In the genomic region with DNA sequence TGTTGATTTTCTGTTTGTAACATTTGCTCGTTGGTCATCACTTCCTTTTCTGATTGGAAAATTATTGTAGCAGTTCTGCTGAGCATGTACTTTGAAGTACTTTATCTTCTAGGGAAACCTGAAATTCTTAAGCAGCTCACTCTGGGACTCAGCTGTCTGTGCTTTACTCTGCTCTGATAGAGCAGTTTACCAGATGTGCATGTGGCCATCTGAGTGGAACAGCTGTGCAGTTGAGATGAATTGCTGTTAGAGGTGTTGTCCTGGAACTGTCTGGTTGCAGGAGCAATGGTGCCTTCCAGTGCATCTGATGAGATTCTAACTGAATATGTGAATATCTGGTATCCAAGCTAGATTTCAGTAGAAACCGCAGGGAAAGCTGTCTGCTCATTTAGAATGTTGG, we compare ENCODE assay signal across 23 cellular contexts. TPM values are rescaled to one million over a fixed set of nuclear protein-coding genes. Genes with fewer than 3 reads are reported as not detected.
DNase-seq lines count a peak whose midpoint lies in the region; ATAC-seq, FAIRE-seq and TF ChIP-seq lines count a peak whose summit lies in the region.
"Had no signal": no experiment of that assay in that cellular context is flagged by ENCODE, and none has a peak within 500 bp of the region (broad histone marks: within the 10 kb centered on the region; RNA-seq: fewer than 3 reads in every experiment).

No MANE protein-coding gene starts in this region.

- no peak overlapping the region for H3K9ac ChIP-seq in K562 (ENCODE audit: insufficient read depth in 1 of 2, low read depth in 2 of 2, low read length in 2 of 2)

- H3K27ac ChIP-seq in K562 (ENCODE audit: extremely low read depth, low read depth, low read length) = no peak overlapping the region
- no peak overlapping the region for H3K27ac ChIP-seq in CD8-positive, alpha-beta memory T cell (ENCODE audit: low read depth, low read length)

- no peaks in the 10 kb centered on the region for H3K9me1 ChIP-seq in K562 (ENCODE audit: control insufficient read depth, insufficient read depth, low read length)

- H3K4me3 Mint-ChIP-seq in activated CD4-positive, alpha-beta memory T cell treated with anti-CD3 and anti-CD28 coated beads, Interleukin-2, amount 10 ng/mL, durations not matched to agents 7 days and 5 days = no peak overlapping the region
- H3K4me3 Mint-ChIP-seq in activated CD4-positive, alpha-beta memory T cell treated with anti-CD3 and anti-CD28 coated beads for 36 hours = no peak overlapping the region
- H3K4me3 Mint-ChIP-seq in natural killer cell treated with Interleukin-12 subunit alpha and Interleukin-12 subunit beta and Interleukin-15 and Interleukin-18, amount 100 ng/mL, for 72 hours = no peak overlapping the region
- H3K4me3 Mint-ChIP-seq in natural killer cell = no peak overlapping the region
- H3K4me3 Mint-ChIP-seq in stimulated activated effector memory CD8-positive, alpha-beta T cell treated with anti-CD3 and anti-CD28 coated beads, Interleukin-12 subunit alpha, Interleukin-12 subunit beta, amount 100 ng/mL, for 72 hours = no peak overlapping the region
- H3K4me3 Mint-ChIP-seq in CD8-positive, alpha-beta memory T cell = no peak overlapping the region

- peak overlapping the region; percentile 26 for H3K27ac Mint-ChIP-seq in activated CD4-positive, alpha-beta memory T cell treated with anti-CD3 and anti-CD28 coated beads, Interleukin-2, amount 10 ng/mL, durations not matched to agents 7 days and 5 days
- H3K27ac Mint-ChIP-seq in activated CD4-positive, alpha-beta memory T cell treated with anti-CD3 and anti-CD28 coated beads for 36 hours = no peak overlapping the region
- peak overlapping the region; percentile 16 to 59 for H3K27ac Mint-ChIP-seq in natural killer cell treated with Interleukin-12 subunit alpha and Interleukin-12 subunit beta and Interleukin-15 and Interleukin-18, amount 100 ng/mL, for 72 hours
- peak overlapping the region in 1 of 2 donors; percentile 48 for H3K27ac Mint-ChIP-seq in natural killer cell
- H3K27ac Mint-ChIP-seq in stimulated activated effector memory CD8-positive, alpha-beta T cell treated with anti-CD3 and anti-CD28 coated beads, Interleukin-12 subunit alpha, Interleukin-12 subunit beta, amount 100 ng/mL, for 72 hours = peak overlapping the region; percentile 43
- H3K27ac Mint-ChIP-seq in CD8-positive, alpha-beta memory T cell = peak overlapping the region in 4 of 8 donors; percentile 27 to 57 (median 42)

- no peak for TF ChIP-seq RAD21 in K562 (CRISPR knock-in tag; conservative IDR thresholded peaks at IDR 0.05 in 1 of 2, IDR thresholded peaks at IDR 0.05 in 1 of 2)

- H3K27me3 Mint-ChIP-seq in activated CD4-positive, alpha-beta memory T cell treated with anti-CD3 and anti-CD28 coated beads, Interleukin-2, amount 10 ng/mL, durations not matched to agents 7 days and 5 days = no peaks in the 10 kb centered on the region
- no peaks in the 10 kb centered on the region for H3K27me3 Mint-ChIP-seq in activated CD4-positive, alpha-beta memory T cell treated with anti-CD3 and anti-CD28 coated beads for 36 hours
- H3K27me3 Mint-ChIP-seq in natural killer cell treated with Interleukin-12 subunit alpha and Interleukin-12 subunit beta and Interleukin-15 and Interleukin-18, amount 100 ng/mL, for 72 hours = no peaks in the 10 kb centered on the region
- H3K27me3 Mint-ChIP-seq in natural killer cell (ENCODE audit: low read depth in 2 of 2) = no peaks in the 10 kb centered on the region
- H3K27me3 Mint-ChIP-seq in CD8-positive, alpha-beta memory T cell = no peaks in the 10 kb centered on the region

- intact Hi-C loops in activated CD4-positive, alpha-beta memory T cell treated with anti-CD3 and anti-CD28 coated beads for 36 hours (cut with micrococcal nuclease) = no loop called here
- intact Hi-C loops in natural killer cell (cut with micrococcal nuclease) = no loop called here
- intact Hi-C loops in K562 (cut with micrococcal nuclease) = no loop called here

- no peak for DNase-seq in activated CD4-positive, alpha-beta memory T cell treated with anti-CD3 and anti-CD28 coated beads, Interleukin-2, amount 10 ng/mL, durations not matched to agents 7 days and 5 days
- DNase-seq in activated CD4-positive, alpha-beta memory T cell treated with anti-CD3 and anti-CD28 coated beads for 36 hours = no peak
- no peak for DNase-seq in natural killer cell treated with Interleukin-12 subunit alpha and Interleukin-12 subunit beta and Interleukin-15 and Interleukin-18, amount 100 ng/mL, for 72 hours (ENCODE audit: low spot score)
- DNase-seq in natural killer cell = no peak
- DNase-seq in K562 (ENCODE audit: extremely low read depth in 1 of 4, low spot score in 3 of 4) = peak in 1 of 4 experiments; percentile 22
- no peak for DNase-seq in stimulated activated effector memory CD8-positive, alpha-beta T cell treated with anti-CD3 and anti-CD28 coated beads, Interleukin-12 subunit alpha, Interleukin-12 subunit beta, amount 100 ng/mL, for 72 hours (ENCODE audit: low spot score in 2 of 2)
- DNase-seq in CD8-positive, alpha-beta memory T cell = no peak
- no peak for DNase-seq in NCI-H345 treated with DMSO at 0.1 percent for 48 hours (lab: John Stamatoyannopoulos, UW; ENCODE audit: unreplicated experiment)
- DNase-seq: 8988T, AML-193, C1 segment of cervical spinal cord, EL, GF-D8, KBM-7, MM.1S, NCI-H1048, NCI-H1417 treated with DMSO at 0.1 percent for 48 hours, NCI-H187, NCI-H446 treated with DMSO at 0.1 percent for 48 hours, NCI-H526 treated with DMSO at 0.1 percent for 48 hours, PC-3, SHP77 had no signal

- 69% methylated on average over 2 of the region's 2 CpGs for WGBS in K562 (ENCODE audit: insufficient coverage, low coverage, missing lambda C conversion rate)

- TF ChIP-seq CTCF in natural killer cell (IDR thresholded peaks at IDR 0.05) = no peak
- TF ChIP-seq CTCF in K562 (IDR thresholded peaks at IDR 0.05 in 2 of 3, conservative IDR thresholded peaks at IDR 0.05 in 1 of 3; ENCODE audit: insufficient read depth in 2 of 3, low read depth in 1 of 3, low read length in 3 of 3) = no peak

- ATAC-seq in natural killer cell treated with Interleukin-12 subunit alpha and Interleukin-12 subunit beta and Interleukin-15 and Interleukin-18, amount 100 ng/mL, for 72 hours = no peak
- ATAC-seq in natural killer cell (no peak), K562 (no peak; the same call in 2 of the 3 replicates)
- ATAC-seq in stimulated activated effector memory CD8-positive, alpha-beta T cell treated with anti-CD3 and anti-CD28 coated beads, Interleukin-12 subunit alpha, Interleukin-12 subunit beta, amount 100 ng/mL, for 72 hours = no peak
- ATAC-seq: PC-3 had no signal

- CTCF ChIA-PET in activated CD4-positive, alpha-beta memory T cell treated with anti-CD3 and anti-CD28 coated beads, Interleukin-2, amount 10 ng/mL, durations not matched to agents 7 days and 5 days (lab: Charles Lee) = no interaction called here
- CTCF ChIA-PET in activated CD4-positive, alpha-beta memory T cell treated with anti-CD3 and anti-CD28 coated beads for 36 hours (lab: Charles Lee) = interaction anchor here (0.7 to 0.9 kb wide), 2 partner anchors 10 to 24 kb away, joined by 3 read pairs; no protein-coding TSS in a partner anchor
- CTCF ChIA-PET in K562 (lab: Yijun Ruan, JAX; ENCODE audit: low intra/inter-chr PET ratio) = no interaction called here
- CTCF ChIA-PET in CD8-positive, alpha-beta memory T cell (lab: Charles Lee) = interaction anchor here (1.0 kb wide), 1 partner anchor 11 kb away, joined by 3 read pairs; no protein-coding TSS in a partner anchor

- no peaks in the 10 kb centered on the region for H3K9me3 Mint-ChIP-seq in activated CD4-positive, alpha-beta memory T cell treated with anti-CD3 and anti-CD28 coated beads, Interleukin-2, amount 10 ng/mL, durations not matched to agents 7 days and 5 days
- H3K9me3 Mint-ChIP-seq in activated CD4-positive, alpha-beta memory T cell treated with anti-CD3 and anti-CD28 coated beads for 36 hours = no peaks in the 10 kb centered on the region
- H3K9me3 Mint-ChIP-seq in natural killer cell treated with Interleukin-12 subunit alpha and Interleukin-12 subunit beta and Interleukin-15 and Interleukin-18, amount 100 ng/mL, for 72 hours = no peaks in the 10 kb centered on the region
- no peaks in the 10 kb centered on the region for H3K9me3 Mint-ChIP-seq in natural killer cell
- no peaks in the 10 kb centered on the region for H3K9me3 Mint-ChIP-seq in stimulated activated effector memory CD8-positive, alpha-beta T cell treated with anti-CD3 and anti-CD28 coated beads, Interleukin-12 subunit alpha, Interleukin-12 subunit beta, amount 100 ng/mL, for 72 hours
- no peaks in the 10 kb centered on the region for H3K9me3 Mint-ChIP-seq in CD8-positive, alpha-beta memory T cell

- peaks cover 30% of the 10 kb centered on the region for H3K4me1 Mint-ChIP-seq in activated CD4-positive, alpha-beta memory T cell treated with anti-CD3 and anti-CD28 coated beads, Interleukin-2, amount 10 ng/mL, durations not matched to agents 7 days and 5 days
- H3K4me1 Mint-ChIP-seq in activated CD4-positive, alpha-beta memory T cell treated with anti-CD3 and anti-CD28 coated beads for 36 hours (ENCODE audit: low read depth) = peaks cover 41% of the 10 kb centered on the region
- H3K4me1 Mint-ChIP-seq in natural killer cell treated with Interleukin-12 subunit alpha and Interleukin-12 subunit beta and Interleukin-15 and Interleukin-18, amount 100 ng/mL, for 72 hours (ENCODE audit: low read depth in 2 of 2) = peaks cover 19 to 38% of the 10 kb centered on the region in 2 donors
- H3K4me1 Mint-ChIP-seq in natural killer cell = peaks cover 26 to 33% of the 10 kb centered on the region in 2 donors
- peaks cover 41% of the 10 kb centered on the region for H3K4me1 Mint-ChIP-seq in stimulated activated effector memory CD8-positive, alpha-beta T cell treated with anti-CD3 and anti-CD28 coated beads, Interleukin-12 subunit alpha, Interleukin-12 subunit beta, amount 100 ng/mL, for 72 hours
- peaks cover 36 to 51% (median 49%) of the 10 kb centered on the region in 3 donors for H3K4me1 Mint-ChIP-seq in CD8-positive, alpha-beta memory T cell

- POLR2A ChIA-PET in activated CD4-positive, alpha-beta memory T cell treated with anti-CD3 and anti-CD28 coated beads, Interleukin-2, amount 10 ng/mL, durations not matched to agents 7 days and 5 days (lab: Charles Lee) = interaction anchor here (0.8 to 1.8 kb wide), 3 partner anchors 9 to 96 kb away, joined by 3 to 7 read pairs (median 4); no protein-coding TSS in a partner anchor
- POLR2A ChIA-PET in activated CD4-positive, alpha-beta memory T cell treated with anti-CD3 and anti-CD28 coated beads for 36 hours (lab: Charles Lee) = interaction anchor here (1.3 kb wide), 1 partner anchor 10 kb away, joined by 4 read pairs; no protein-coding TSS in a partner anchor
- POLR2A ChIA-PET in K562 (lab: Yijun Ruan, JAX) = interaction anchor here (0.6 to 1.8 kb wide), 3 partner anchors 9 to 68 kb away, joined by 3 to 5 read pairs (median 3); no protein-coding TSS in a partner anchor
- POLR2A ChIA-PET in CD8-positive, alpha-beta memory T cell (lab: Charles Lee) = no interaction called here

- TF ChIP-seq EP300 in K562 (IDR thresholded peaks at IDR 0.05; ENCODE audit: low read length) = no peak

- H3K9me3 ChIP-seq in K562 (replicated peaks; ENCODE audit: control insufficient read depth, insufficient read depth, low read depth, low read length) = no peaks in the 10 kb centered on the region
- no peaks in the 10 kb centered on the region for H3K9me3 ChIP-seq in CD8-positive, alpha-beta memory T cell (ENCODE audit: low read length)

- in situ Hi-C loops in K562 (cut with MboI) = no loop called here

- no peak for TF ChIP-seq POLR2A in K562 (conservative IDR thresholded peaks at IDR 0.05)

- H3K4me1 ChIP-seq in K562 (replicated peaks in 1 of 2; ENCODE audit: control insufficient read depth in 2 of 2, insufficient read depth in 2 of 2, low read length in 2 of 2) = peaks cover 7 to 8% of the 10 kb centered on the region in 2 experiments; a peak in 4 of 5 replicates
- H3K4me1 ChIP-seq in CD8-positive, alpha-beta memory T cell (ENCODE audit: insufficient read depth, low read length) = no peaks in the 10 kb centered on the region

- H3K36me3 Mint-ChIP-seq in activated CD4-positive, alpha-beta memory T cell treated with anti-CD3 and anti-CD28 coated beads, Interleukin-2, amount 10 ng/mL, durations not matched to agents 7 days and 5 days (ENCODE audit: low read depth) = peaks cover 80% of the 10 kb centered on the region
- H3K36me3 Mint-ChIP-seq in activated CD4-positive, alpha-beta memory T cell treated with anti-CD3 and anti-CD28 coated beads for 36 hours = peaks cover 55% of the 10 kb centered on the region
- peaks cover 27% of the 10 kb centered on the region for H3K36me3 Mint-ChIP-seq in natural killer cell treated with Interleukin-12 subunit alpha and Interleukin-12 subunit beta and Interleukin-15 and Interleukin-18, amount 100 ng/mL, for 72 hours
- H3K36me3 Mint-ChIP-seq in natural killer cell = peaks cover 8% of the 10 kb centered on the region
- peaks cover 100% of the 10 kb centered on the region for H3K36me3 Mint-ChIP-seq in stimulated activated effector memory CD8-positive, alpha-beta T cell treated with anti-CD3 and anti-CD28 coated beads, Interleukin-12 subunit alpha, Interleukin-12 subunit beta, amount 100 ng/mL, for 72 hours
- H3K36me3 Mint-ChIP-seq in CD8-positive, alpha-beta memory T cell = peaks cover 6 to 84% (median 27%) of the 10 kb centered on the region in 3 donors

- FAIRE-seq in K562 (lab: Jason Lieb, UNC) = peak; percentile 66
- FAIRE-seq: D721Med had no signal

- peaks cover 76% of the 10 kb centered on the region for H3K79me2 ChIP-seq in K562 (ENCODE audit: control insufficient read depth, insufficient read depth, low read length)

- H3K4me2 ChIP-seq in K562 (ENCODE audit: insufficient read depth, low read length) = no peak overlapping the region

- H4K20me1 ChIP-seq in K562 (replicated peaks; ENCODE audit: control insufficient read depth, insufficient read depth, low read length) = peaks cover 9% of the 10 kb centered on the region

- H3K27me3 ChIP-seq in K562 (ENCODE audit: control insufficient read depth in 2 of 2, insufficient read depth in 2 of 2, low read length in 2 of 2) = no peaks in the 10 kb centered on the region
- H3K27me3 ChIP-seq in CD8-positive, alpha-beta memory T cell (ENCODE audit: insufficient read depth, low read length, poor library complexity, severe bottlenecking) = no peaks in the 10 kb centered on the region

- no TSS peak for BruUV-seq in K562 (replicated peaks; lab: Mats Ljungman, UMichigan)

- H3K4me3 ChIP-seq in K562 = no peak overlapping the region
- no peak overlapping the region for H3K4me3 ChIP-seq in CD8-positive, alpha-beta memory T cell (ENCODE audit: low read length)

- H2AFZ ChIP-seq in K562 (ENCODE audit: low read depth, low read length) = no peak overlapping the region

- H3K36me3 ChIP-seq in K562 (ENCODE audit: control insufficient read depth, insufficient read depth, low read length) = peaks cover 82% of the 10 kb centered on the region
- H3K36me3 ChIP-seq in CD8-positive, alpha-beta memory T cell (ENCODE audit: insufficient read depth, low read length) = peaks cover 25% of the 10 kb centered on the region

RNA-seq across cellular contexts. Expression of gene PANK2, which starts 27.2 kb away (rescaled TPM):
- 10 to 100 TPM; 63.3 to 63.8 TPM for total RNA-seq in activated CD4-positive, alpha-beta memory T cell treated with anti-CD3 and anti-CD28 coated beads, Interleukin-2, amount 10 ng/mL, durations not matched to agents 7 days and 5 days
- total RNA-seq in activated CD4-positive, alpha-beta memory T cell treated with anti-CD3 and anti-CD28 coated beads for 36 hours = 10 to 100 TPM; 49.3 to 52.5 TPM
- 10 to 100 TPM; 55.2 to 86.2 TPM for total RNA-seq in natural killer cell treated with Interleukin-12 subunit alpha and Interleukin-12 subunit beta and Interleukin-15 and Interleukin-18, amount 100 ng/mL, for 72 hours
- total RNA-seq in natural killer cell = 10 to 100 TPM; 50.5 to 74.3 (median 61.3) TPM
- total RNA-seq in K562 (2011; cell fraction: chromatin; rRNA removed; ENCODE audit: low replicate concordance) = 46.6 and 73.9 TPM in 2 replicates
- 27.2 and 30.0 TPM in 2 replicates for total RNA-seq in K562 (2011; cell fraction: nucleolus; rRNA removed)
- total RNA-seq in K562 (2011; cell fraction: nucleoplasm; rRNA removed) = 35.8 and 46.8 TPM in 2 replicates
- total RNA-seq in K562 (2014; rRNA removed) = 28.0 and 31.3 TPM in 2 replicates
- total RNA-seq in K562 (2014; rRNA removed; fragmentation: Illumina TruSeq; extraction: Trizol) = 43.5 and 50.4 TPM in 2 replicates
- 31.6 and 36.1 TPM in 2 replicates for total RNA-seq in K562 (2015; rRNA removed; fragmentation: Illumina TruSeq; extraction: Trizol)
- total RNA-seq in K562 (2021) = 29.2 and 34.2 TPM in 2 replicates
- polyA plus RNA-seq in K562 (2011; rRNA removed) = 39.0 and 39.3 TPM in 2 replicates
- 7.9 and 27.3 TPM in 2 replicates for polyA plus RNA-seq in K562 (2011; cell fraction: cytosol; rRNA removed)
- polyA plus RNA-seq in K562 (2011; cell fraction: nucleus; rRNA removed) = 15.7 and 35.1 TPM in 2 replicates
- polyA plus RNA-seq in K562 (2012) = 22.7 and 40.6 TPM in 2 replicates
- polyA plus RNA-seq in K562 (2014; fragmentation: Illumina TruSeq; extraction: Trizol) = 28.5 and 31.4 TPM in 2 replicates
- 10 to 100 TPM; 14.9 to 16.3 TPM for polyA plus RNA-seq in K562 (2014; fragmentation: Nextera tagmentation; extraction: Ambion mirVana)
- polyA plus RNA-seq in K562 (2014; rRNA removed) = 25.3 and 29.4 TPM in 2 replicates
- 49.1 and 76.6 TPM in 2 replicates for polyA minus RNA-seq in K562 (2011; rRNA and poly(A)+ RNA removed)
- 11.5 and 22.7 TPM in 2 replicates for polyA minus RNA-seq in K562 (2011; cell fraction: cytosol; rRNA and poly(A)+ RNA removed)
- polyA minus RNA-seq in K562 (2011; cell fraction: nucleus; rRNA and poly(A)+ RNA removed) = 20.1 and 42.4 TPM in 2 replicates
- 10 to 100 TPM; 58.1 to 62.3 TPM for total RNA-seq in CD8-positive, alpha-beta memory T cell
- 51.0 TPM for polyA plus RNA-seq in CD8-positive, alpha-beta memory T cell

Comparison
In these comparisons a context has a peak if more than half of its experiments do, and no peak if none do; other contexts are left out.
1. CTCF ChIA-PET loops: an anchor here in activated CD4-positive, alpha-beta memory T cell treated with anti-CD3 and anti-CD28 coated beads for 36 hours (0.7 to 0.9 kb wide) and CD8-positive, alpha-beta memory T cell (1.0 kb wide); none called in activated CD4-positive, alpha-beta memory T cell treated with anti-CD3 and anti-CD28 coated beads, Interleukin-2, amount 10 ng/mL, durations not matched to agents 7 days and 5 days and K562.